19 cellular contexts compared by ENCODE assay signal in genomic region chr2:214503568-214503967, GRCh38.
DNase-seq lines count a peak whose midpoint lies in the region; ATAC-seq and TF ChIP-seq lines count a peak whose summit lies in the region.
"Had no signal": no experiment of that assay in that cellular context is flagged by ENCODE, and none has a peak within 500 bp of the region (broad histone marks: within the 10 kb centered on the region; RNA-seq: fewer than 3 reads in every experiment).

No MANE protein-coding gene starts in this region.

- H3K27me3 Mint-ChIP-seq in nephron progenitor cell (ENCODE audit: low read depth, poor library complexity) = no peaks in the 10 kb centered on the region

- H3K4me1 Mint-ChIP-seq in nephron progenitor cell = no peaks in the 10 kb centered on the region

- TF ChIP-seq CTCF in nephron progenitor cell (IDR thresholded peaks at IDR 0.05) = no peak

- H3K9me3 Mint-ChIP-seq in nephron progenitor cell = no peaks in the 10 kb centered on the region
- H3K9me3 Mint-ChIP-seq: CD8-positive, alpha-beta T cell had no signal

- no peak overlapping the region for H3K4me3 Mint-ChIP-seq in nephron progenitor cell
- H3K4me3 Mint-ChIP-seq: CD8-positive, alpha-beta T cell had no signal

- DNase-seq in left ventricle myocardium superior (no peak), T-helper 1 cell (no peak), nephron progenitor cell (no peak), kidney glomerular epithelial cell (lab: John Stamatoyannopoulos, UW) (no peak)
- DNase-seq: 8988T; CD8-positive, alpha-beta T cell; DMS79 treated with DMSO at 0.1 percent for 48 hours; NCI-H1436; NCI-H2029; NCI-H2171 treated with DMSO at 0.1 percent for 48 hours; NCI-H510A; NCI-H774; PC-9; SJCRH30 had no signal

- ATAC-seq in GM18498 (IDR thresholded peaks at IDR 0.05; ENCODE audit: unreplicated experiment) = peak; percentile 65
- ATAC-seq in GM18868 (IDR thresholded peaks at IDR 0.05; ENCODE audit: unreplicated experiment) = peak; percentile 77
- peak; percentile 62 for ATAC-seq in HG02610 (IDR thresholded peaks at IDR 0.05; ENCODE audit: unreplicated experiment)
- peak; percentile 70 for ATAC-seq in HG03432 (IDR thresholded peaks at IDR 0.05; ENCODE audit: unreplicated experiment)
- no peak for ATAC-seq in left ventricle myocardium superior
- ATAC-seq: CD8-positive, alpha-beta T cell; HepG2 had no signal

- intact Hi-C loops in left ventricle myocardium superior (cut with micrococcal nuclease) = no loop called here

- H3K27ac Mint-ChIP-seq in nephron progenitor cell = no peak overlapping the region
- H3K27ac Mint-ChIP-seq: CD8-positive, alpha-beta T cell had no signal

- no peaks in the 10 kb centered on the region for H3K36me3 Mint-ChIP-seq in nephron progenitor cell (ENCODE audit: low read depth)
- H3K36me3 Mint-ChIP-seq: CD8-positive, alpha-beta T cell had no signal
